In genomic region chr6:1611322-1611571, GRCh38 we compare ENCODE assay signal across 10 cellular contexts. TPM values are rescaled to one million over a fixed set of nuclear protein-coding genes. Genes with fewer than 3 reads are reported as not detected.
DNase-seq lines count a peak whose midpoint lies in the region; ATAC-seq and TF ChIP-seq lines count a peak whose summit lies in the region.
"Had no signal": no experiment of that assay in that cellular context is flagged by ENCODE, and none has a peak within 500 bp of the region (broad histone marks: within the 10 kb centered on the region; RNA-seq: fewer than 3 reads in every experiment).

No MANE protein-coding gene starts in this region.

- no peak for TF ChIP-seq CTCF in PC-9 (conservative IDR thresholded peaks at IDR 0.05)
- peak; percentile 7 for TF ChIP-seq CTCF in fibroblast of mammary gland (conservative IDR thresholded peaks at IDR 0.05; ENCODE audit: control insufficient read depth, insufficient read depth, low read depth, low read length)
- no peak for TF ChIP-seq CTCF in spleen (IDR thresholded peaks at IDR 0.05 in 8 of 11, conservative IDR thresholded peaks at IDR 0.05 in 3 of 11)

- DNase-seq in NCI-H1105 treated with DMSO at 0.1 percent for 48 hours (lab: John Stamatoyannopoulos, UW) (peak; percentile 18), NCI-H1105 (lab: John Stamatoyannopoulos, UW) (no peak), PC-9 (peak in 1 of 2 experiments; percentile 31), fibroblast of mammary gland (ENCODE audit: low read depth) (no peak), spleen (no peak), T-helper 9 cell (no peak)
- DNase-seq in stimulated activated naive CD8-positive, alpha-beta T cell treated with anti-CD3 and anti-CD28 coated beads, Interleukin-15, Interleukin-2, amounts not matched to agents 100 U/mL and 50 U/mL, for 24 hours, result no peak
- DNase-seq: substantia nigra had no signal

- POLR2A ChIA-PET in PC-9 (lab: Charles Lee; ENCODE audit: unreplicated experiment), result interaction anchor here (0.6 to 0.8 kb wide), 4 partner anchors 13 to 930 kb away, joined by 3 to 10 read pairs (median 6); no protein-coding TSS in a partner anchor

- H3K27ac ChIP-seq in PC-9 (no peak overlapping the region), spleen (peak overlapping the region in 1 of 8 donors; percentile 80)

- BruUV-seq in PC-9 (replicated peaks; lab: Mats Ljungman, UMichigan), result no TSS peak

- 0 out of 2 replicates have a peak, but pooled peaks cover 4% of the 10 kb centered on the region for H3F3A ChIP-seq in PC-9 (ENCODE audit: insufficient read depth, low read depth)

- H3K27me3 ChIP-seq in PC-9 (ENCODE audit: insufficient read depth, low read depth) (no peaks in the 10 kb centered on the region), spleen (replicated peaks in 1 of 7) (peaks cover 19 to 100% (median 94%) of the 10 kb centered on the region in 7 donors)

- no peak overlapping the region for H2AFZ ChIP-seq in PC-9

- 4 to 43% (median 7%) methylated on average over 8 to 38 of the region's 38 CpGs for WGBS in spleen, 5 donors

- H3K4me3 ChIP-seq in PC-9 (peak overlapping the region; percentile 89; the same call in 1 of the 2 replicates), fibroblast of mammary gland (ENCODE audit: control insufficient read depth, low read depth, low read length) (peak overlapping the region; percentile 58), spleen (peak overlapping the region in 7 of 8 donors; percentile 22 to 79 (median 65))

- CTCF ChIA-PET in PC-9 (lab: Charles Lee), result interaction anchor here (0.6 to 0.8 kb wide), 3 partner anchors 13 to 156 kb away, joined by 3 to 5 read pairs (median 4); no protein-coding TSS in a partner anchor

- no peaks in the 10 kb centered on the region for H4K20me1 ChIP-seq in PC-9 (ENCODE audit: insufficient read depth)

- peaks cover 43% of the 10 kb centered on the region for H3K79me2 ChIP-seq in PC-9 (ENCODE audit: low read depth)

- H3K36me3 ChIP-seq in PC-9 (ENCODE audit: low read depth) (no peaks in the 10 kb centered on the region), spleen (no peaks in the 10 kb centered on the region)

- peak overlapping the region; percentile 55; the same call in 1 of the 2 replicates for H3K4me2 ChIP-seq in PC-9

- no peak for TF ChIP-seq POLR2A in spleen (IDR thresholded peaks at IDR 0.05)

- H3K4me1 ChIP-seq in PC-9 (replicated peaks; ENCODE audit: insufficient read depth), result no peaks in the 10 kb centered on the region; the same call in 1 of the 2 replicates
- peaks cover 19 to 88% (median 68%) of the 10 kb centered on the region in 6 donors for H3K4me1 ChIP-seq in spleen

- H3K9me2 ChIP-seq in PC-9 (ENCODE audit: insufficient read depth), result no peaks in the 10 kb centered on the region

- H3K9me3 ChIP-seq in PC-9 (ENCODE audit: insufficient read depth, low read depth), result no peaks in the 10 kb centered on the region
- H3K9me3 ChIP-seq in spleen, result peaks cover 0 to 18% (median 0%) of the 10 kb centered on the region in 8 donors

- intact Hi-C loops in PC-9 (cut with micrococcal nuclease; ENCODE audit: unreplicated experiment), result no loop called here
- intact Hi-C loops in spleen (cut with DNase I; ENCODE audit: low total_unique reads), result no loop called here

- no peak for ATAC-seq in GM19397 (IDR thresholded peaks at IDR 0.05; ENCODE audit: unreplicated experiment)
- no peak for ATAC-seq in stimulated activated naive CD8-positive, alpha-beta T cell treated with anti-CD3 and anti-CD28 coated beads, Interleukin-15, Interleukin-2, amounts not matched to agents 100 U/mL and 50 U/mL, for 24 hours

RNA-seq across cellular contexts. Expression of gene FOXC1, which starts 1.5 kb away (rescaled TPM):
- total RNA-seq in PC-9 (2021), result 16.2 and 18.6 TPM in 2 replicates
- total RNA-seq in spleen, result 1 to 10 TPM in 1 of 7 donors, under 1 TPM in 6; 0.37 to 1.1 (median 0.58) TPM
- polyA plus RNA-seq in spleen, result under 1 TPM; 0.20 to 0.67 (median 0.53) TPM
- total RNA-seq: CD4-positive, CD25-positive, alpha-beta regulatory T cell had no signal
- polyA plus RNA-seq: CD4-positive, CD25-positive, alpha-beta regulatory T cell had no signal
